19 cellular contexts compared by ENCODE assay signal in genomic region chr19:41542622-41543021, GRCh38. TPM values are rescaled to one million over a fixed set of nuclear protein-coding genes. Genes with fewer than 3 reads are reported as not detected.
DNase-seq lines count a peak whose midpoint lies in the region; ATAC-seq, FAIRE-seq and TF ChIP-seq lines count a peak whose summit lies in the region.
"Had no signal": no experiment of that assay in that cellular context is flagged by ENCODE, and none has a peak within 500 bp of the region (broad histone marks: within the 10 kb centered on the region; RNA-seq: fewer than 3 reads in every experiment).

No MANE protein-coding gene starts in this region.

- peak overlapping the region; percentile 84 for H3K27ac Mint-ChIP-seq in T-helper 1 cell treated with Interleukin-12 subunit alpha and Interleukin-12 subunit beta and Interleukin-4 antibody, amounts not matched to agents 30 μg/mL and 1 μg/mL, for 36 hours

- WGBS in H1 (ENCODE audit: extremely low coverage in 1 of 2, insufficient coverage in 1 of 2, insufficient read length in 1 of 2, insufficient replicate concordance in 2 of 2, low coverage in 1 of 2, low lambda C conversion rate in 2 of 2, missing lambda C conversion rate in 1 of 2), 2 experiments: 73% methylated on average over 4 of the region's 4 CpGs; no CpG with 5 or more reads in 1 of the 2 experiments

- H3K9me2 ChIP-seq in SU-DHL-6 (replicated peaks; ENCODE audit: insufficient read depth, low read length): no peaks in the 10 kb centered on the region

- H3K4me3 ChIP-seq in BLaER1 (no peak overlapping the region), SU-DHL-6 (ENCODE audit: insufficient read depth, low read length, poor library complexity, severe bottlenecking) (no peak overlapping the region), H1 (ENCODE audit: extremely low read depth in 1 of 4, insufficient read depth in 2 of 4, low read depth in 3 of 4, low read length in 4 of 4) (no peak overlapping the region)
- H3K4me3 ChIP-seq: GM23248, hepatocyte, ovary had no signal

- H3K9me3 ChIP-seq in BLaER1 (peaks cover 15% of the 10 kb centered on the region), SU-DHL-6 (ENCODE audit: insufficient read depth, low read length) (no peaks in the 10 kb centered on the region), H1 (ENCODE audit: insufficient read depth in 2 of 2, low read depth in 1 of 2, low read length in 1 of 2) (peaks cover 15 to 25% of the 10 kb centered on the region in 2 experiments; a peak in 3 of 4 replicates)
- H3K9me3 ChIP-seq: BE2C, ovary had no signal

- H2BK5ac ChIP-seq in H1 (ENCODE audit: low read depth, low read length): no peak overlapping the region

- H3K14ac ChIP-seq in H1 (ENCODE audit: insufficient read length): no peak overlapping the region

- H2AFZ ChIP-seq in SU-DHL-6 (ENCODE audit: low read depth, low read length, severe bottlenecking) (peak overlapping the region; percentile 44), H1 (ENCODE audit: low read length) (peak overlapping the region; percentile 70; the same call in 1 of the 2 replicates)
- H2AFZ ChIP-seq: GM23248, hepatocyte had no signal

- TF ChIP-seq EP300 in H1 (IDR thresholded peaks at IDR 0.05; ENCODE audit: borderline replicate concordance in 1 of 2, low read depth in 2 of 2, low read length in 2 of 2): no peak

- FAIRE-seq in H1 (lab: Jason Lieb, UNC): no peak
- FAIRE-seq: islet of Langerhans had no signal

- CTCF ChIA-PET in H1 (lab: Charles Lee; ENCODE audit: partially characterized antibody): interaction anchor here (0.7 to 2.4 kb wide), 8 partner anchors 13 to 97 kb away, joined by 3 to 13 read pairs (median 4); no protein-coding TSS in a partner anchor

- TF ChIP-seq CTCF in SU-DHL-6 (IDR thresholded peaks at IDR 0.05; ENCODE audit: insufficient read depth, low read length, poor library complexity, severe bottlenecking): no peak
- no peak for TF ChIP-seq CTCF in H1 (IDR thresholded peaks at IDR 0.05; ENCODE audit: control extremely low read depth in 1 of 3, insufficient read depth in 1 of 3, low read depth in 1 of 3, low read length in 3 of 3)

- DNase-seq in T-helper 1 cell (no peak), H1 (ENCODE audit: low read depth in 1 of 2, low spot score in 2 of 2) (no peak)
- DNase-seq: 8988T, DMS 273 treated with DMSO at 0.1 percent for 48 hours, SHP77 treated with DMSO at 0.1 percent for 48 hours had no signal

- H4K5ac ChIP-seq in H1 (ENCODE audit: insufficient read length, low read depth, low read length): no peak overlapping the region

- POLR2A ChIA-PET in H1 (lab: Charles Lee; ENCODE audit: partially characterized antibody): no interaction called here

- H3K27me3 Mint-ChIP-seq in T-helper 1 cell treated with Interleukin-12 subunit alpha and Interleukin-12 subunit beta and Interleukin-4 antibody, amounts not matched to agents 30 μg/mL and 1 μg/mL, for 36 hours (ENCODE audit: low read depth): no peaks in the 10 kb centered on the region

- no peak overlapping the region for H3K23ac ChIP-seq in H1 (ENCODE audit: insufficient read length)

- ATAC-seq in HG03354 (IDR thresholded peaks at IDR 0.05; ENCODE audit: poor library complexity, severe bottlenecking, unreplicated experiment) (no peak), GM21526 (IDR thresholded peaks at IDR 0.05; ENCODE audit: low FRiP score, unreplicated experiment) (no peak), GM21576 (IDR thresholded peaks at IDR 0.05; ENCODE audit: unreplicated experiment) (no peak)
- ATAC-seq: sciatic nerve had no signal

- H2BK20ac ChIP-seq in H1 (ENCODE audit: low read length): no peak overlapping the region

- peaks cover 54% of the 10 kb centered on the region for H3K4me1 Mint-ChIP-seq in T-helper 1 cell treated with Interleukin-12 subunit alpha and Interleukin-12 subunit beta and Interleukin-4 antibody, amounts not matched to agents 30 μg/mL and 1 μg/mL, for 36 hours (ENCODE audit: low read depth)

- no peak for TF ChIP-seq RAD21 in H1 (IDR thresholded peaks at IDR 0.05 in 1 of 2, conservative IDR thresholded peaks at IDR 0.05 in 1 of 2; ENCODE audit: low read depth in 2 of 2, low read length in 2 of 2)

- H3K36me3 Mint-ChIP-seq in T-helper 1 cell treated with Interleukin-12 subunit alpha and Interleukin-12 subunit beta and Interleukin-4 antibody, amounts not matched to agents 30 μg/mL and 1 μg/mL, for 36 hours (ENCODE audit: low read depth): peaks cover 11% of the 10 kb centered on the region

- no peak overlapping the region for H4K8ac ChIP-seq in H1 (ENCODE audit: extremely low read depth, insufficient read depth, low read length)

- H2BK120ac ChIP-seq in H1 (replicated peaks; ENCODE audit: low read depth, low read length): no peak overlapping the region

- H3K23me2 ChIP-seq in H1 (ENCODE audit: low read depth, low read length): no peaks in the 10 kb centered on the region

- H3K36me3 ChIP-seq in BLaER1 (peaks cover 9% of the 10 kb centered on the region; the same call in 1 of the 2 replicates), SU-DHL-6 (ENCODE audit: low read length) (no peaks in the 10 kb centered on the region), H1 (ENCODE audit: control insufficient read depth in 2 of 4, insufficient read depth in 4 of 4, low read length in 3 of 4) (no peaks in the 10 kb centered on the region)
- H3K36me3 ChIP-seq: BE2C, ovary, WERI-Rb-1 had no signal

- no peak overlapping the region for H3K9ac ChIP-seq in BLaER1
- H3K9ac ChIP-seq in SU-DHL-6 (ENCODE audit: low read length): no peak overlapping the region
- no peak overlapping the region for H3K9ac ChIP-seq in H1 (replicated peaks in 1 of 4; ENCODE audit: extremely low read depth in 1 of 4, low read depth in 3 of 4, low read length in 3 of 4)
- H3K9ac ChIP-seq: GM23248 had no signal

- no peaks in the 10 kb centered on the region for H3K79me2 ChIP-seq in SU-DHL-6 (ENCODE audit: insufficient read depth, low read length)
- no peaks in the 10 kb centered on the region for H3K79me2 ChIP-seq in H1 (ENCODE audit: control insufficient read depth in 1 of 2, insufficient read depth in 2 of 2, low read length in 2 of 2)
- H3K79me2 ChIP-seq: hepatocyte had no signal

- H3K56ac ChIP-seq in H1 (replicated peaks; ENCODE audit: insufficient read length, low read depth, low read length): no peak overlapping the region

- H3F3A ChIP-seq in SU-DHL-6 (ENCODE audit: insufficient read depth): peaks cover 6% of the 10 kb centered on the region; the same call in 1 of the 2 replicates

- no peaks in the 10 kb centered on the region for H3K9me3 Mint-ChIP-seq in T-helper 1 cell treated with Interleukin-12 subunit alpha and Interleukin-12 subunit beta and Interleukin-4 antibody, amounts not matched to agents 30 μg/mL and 1 μg/mL, for 36 hours

- H4K20me1 ChIP-seq in BLaER1 (no peaks in the 10 kb centered on the region), SU-DHL-6 (ENCODE audit: low read depth, low read length) (no peaks in the 10 kb centered on the region), H1 (replicated peaks in 1 of 2; ENCODE audit: control insufficient read depth in 1 of 2, insufficient read depth in 2 of 2, low read length in 2 of 2) (no peaks in the 10 kb centered on the region)

- H3K27me3 ChIP-seq in BLaER1 (no peaks in the 10 kb centered on the region), SU-DHL-6 (ENCODE audit: low read length) (no peaks in the 10 kb centered on the region), H1 (replicated peaks in 1 of 4; ENCODE audit: control insufficient read depth in 3 of 4, extremely low read depth in 1 of 4, insufficient read depth in 3 of 4, low read length in 3 of 4) (no peaks in the 10 kb centered on the region; a peak in 1 of 7 replicates)
- H3K27me3 ChIP-seq: hepatocyte, ovary had no signal

- H3K79me1 ChIP-seq in H1 (ENCODE audit: low read depth, low read length): no peaks in the 10 kb centered on the region

- no peak overlapping the region for H3K18ac ChIP-seq in H1 (ENCODE audit: extremely low read depth, low read length)

- H3K4me2 ChIP-seq in BLaER1: peak overlapping the region; percentile 15; the same call in 1 of the 2 replicates
- no peak overlapping the region for H3K4me2 ChIP-seq in SU-DHL-6 (ENCODE audit: low read depth, low read length, poor library complexity, severe bottlenecking)
- no peak overlapping the region for H3K4me2 ChIP-seq in H1 (ENCODE audit: insufficient read depth in 1 of 2, low read depth in 2 of 2, low read length in 2 of 2)
- H3K4me2 ChIP-seq: hepatocyte had no signal

- 0 out of 2 replicates have a peak overlapping the region, but pooled peaks have one; percentile 33 for H2BK15ac ChIP-seq in H1 (ENCODE audit: low read length)

- H2AK5ac ChIP-seq in H1 (ENCODE audit: low read depth, low read length): no peak overlapping the region

- H3K4ac ChIP-seq in H1 (replicated peaks; ENCODE audit: insufficient read length, low read depth, low read length): no peak overlapping the region

- no peak overlapping the region for H4K91ac ChIP-seq in H1 (replicated peaks; ENCODE audit: insufficient read length, low read length)

- no peak overlapping the region for H3K4me3 Mint-ChIP-seq in T-helper 1 cell treated with Interleukin-12 subunit alpha and Interleukin-12 subunit beta and Interleukin-4 antibody, amounts not matched to agents 30 μg/mL and 1 μg/mL, for 36 hours

- H3K27ac ChIP-seq in BLaER1 (no peak overlapping the region), SU-DHL-6 (ENCODE audit: low read depth, low read length) (no peak overlapping the region), H1 (ENCODE audit: low read depth, low read length) (no peak overlapping the region)
- H3K27ac ChIP-seq: GM23248, hepatocyte, ovary, WERI-Rb-1 had no signal

- no peak for TF ChIP-seq POLR2A in H1 (IDR thresholded peaks at IDR 0.05; ENCODE audit: control extremely low read depth in 1 of 2, low read depth in 2 of 2, low read length in 2 of 2)

- H3K4me1 ChIP-seq in BLaER1 (peaks cover 54% of the 10 kb centered on the region), H1 (replicated peaks in 1 of 4; ENCODE audit: control insufficient read depth in 3 of 4, insufficient read depth in 4 of 4, low read length in 3 of 4) (no peaks in the 10 kb centered on the region)
- H3K4me1 ChIP-seq: BE2C had no signal

- no peak overlapping the region for H2BK12ac ChIP-seq in H1 (ENCODE audit: low read depth, low read length)

TF ChIP-seq in H1, 55 proteins besides CTCF, POLR2A, EP300 and RAD21 (continues in another document):
- no peak for TF ChIP-seq JUN (IDR thresholded peaks at IDR 0.05; ENCODE audit: low read depth, low read length)

RNA-seq across cellular contexts. Expression of gene CEACAM21, which starts 33.3 kb away (rescaled TPM):
- not detected in 2 replicates for total RNA-seq in H1 (2021; fragmentation: NEBNext Ultra II Directional; extraction: Animal tissue kit (Norgen Biotek cat#: 25700))
- polyA plus RNA-seq in H1 (2011; rRNA removed): 0.06 TPM in 1 of 2 replicates, not detected in the other
- polyA plus RNA-seq in H1 (2011; cell fraction: cytosol; rRNA removed): not detected
- not detected for polyA plus RNA-seq in H1 (2011; cell fraction: nucleus; rRNA removed)
- 0.20 to 0.36 TPM in 2 of 4 replicates, not detected in the others for polyA plus RNA-seq in H1 (2012, experiment 1 of 2)
- not detected for polyA plus RNA-seq in H1 (2012, experiment 2 of 2)
- 0.12 TPM for polyA plus RNA-seq in H1 (2013, experiment 1 of 2)
- polyA plus RNA-seq in H1 (2013, experiment 2 of 2): 0.11 TPM
- not detected in 2 replicates for polyA minus RNA-seq in H1 (2011; rRNA and poly(A)+ RNA removed)
- not detected for polyA minus RNA-seq in H1 (2011; cell fraction: cytosol; rRNA and poly(A)+ RNA removed)
- not detected for polyA minus RNA-seq in H1 (2011; cell fraction: nucleus; rRNA and poly(A)+ RNA removed)
- total RNA-seq: fibroblast of villous mesenchyme, GM23248 had no signal
- polyA plus RNA-seq: GM23248, hepatocyte had no signal
